ENCODE assay signal across 13 cellular contexts in the genomic region with DNA sequence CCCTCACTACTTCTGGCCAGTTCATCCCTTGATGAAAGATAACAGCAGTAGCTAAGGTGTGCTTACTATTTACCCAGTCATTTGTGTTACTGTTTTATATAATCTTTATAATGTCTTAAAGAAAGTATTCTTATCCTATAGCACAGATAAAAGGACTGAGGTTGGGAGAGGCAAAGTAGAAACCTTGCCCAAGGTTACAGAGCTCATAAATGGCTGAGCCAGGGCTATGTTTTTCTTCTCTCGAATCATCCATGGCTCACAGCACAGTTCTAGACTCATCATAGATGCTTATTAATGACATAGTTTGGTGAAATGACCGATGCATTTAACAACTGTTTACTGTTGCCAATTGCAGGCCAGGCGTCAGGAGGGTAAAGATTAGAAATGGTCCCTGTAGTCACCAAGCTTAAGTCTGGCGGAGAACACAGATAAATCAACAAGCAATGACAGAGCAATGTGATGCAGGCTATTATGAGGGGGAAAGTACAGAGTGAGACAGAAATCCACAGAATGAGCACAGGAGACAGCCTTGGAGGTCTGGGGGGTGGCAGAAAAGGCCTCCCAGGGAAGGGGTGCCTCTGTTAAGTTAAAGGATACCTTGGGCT.
"Had no signal": no experiment of that assay in that cellular context is flagged by ENCODE, and none has a peak within 500 bp of the region (broad histone marks: within the 10 kb centered on the region; RNA-seq: fewer than 3 reads in every experiment).

No MANE protein-coding gene starts in this region.

- DNase-seq: activated B cell treated with CpG ODN at 0.5 μM for 24 hours; activated CD4-positive, alpha-beta T cell treated with anti-CD3 and anti-CD28 coated beads, Interleukin-2, amount 50 U/mL, for 1 hour; activated effector memory CD4-positive, alpha-beta T cell treated with Interleukin-2 at 50 U/mL for 16 hours; amygdala; stimulated activated CD4-positive, alpha-beta T cell treated with anti-CD3 and anti-CD28 coated beads, Interleukin-1b, Interleukin-23, amount 100 ng/mL, for 48 hours; stimulated activated naive B cell treated with anti-CD40 and anti-IgM and Interleukin-4, amounts not matched to agents 10 μg/mL and 1 μg/mL and 100 μg/mL, for 72 hours; T-helper 1 cell had no signal

- H2AFZ ChIP-seq: parathyroid adenoma had no signal

- H3K27me3 Mint-ChIP-seq: activated B cell treated with CpG ODN at 0.5 μM for 24 hours; activated naive CD8-positive, alpha-beta T cell; stimulated activated naive B cell treated with anti-CD40 and anti-IgM and Interleukin-4, amounts not matched to agents 10 μg/mL and 1 μg/mL and 100 μg/mL, for 72 hours had no signal

- H3K9me3 ChIP-seq: tibial nerve had no signal

- H3K9me3 Mint-ChIP-seq: activated B cell treated with CpG ODN at 0.5 μM for 24 hours; stimulated activated naive B cell treated with anti-CD40 and anti-IgM and Interleukin-4, amounts not matched to agents 10 μg/mL and 1 μg/mL and 100 μg/mL, for 72 hours had no signal

- H3K4me3 Mint-ChIP-seq: activated B cell treated with CpG ODN at 0.5 μM for 24 hours; activated naive CD8-positive, alpha-beta T cell; stimulated activated naive B cell treated with anti-CD40 and anti-IgM and Interleukin-4, amounts not matched to agents 10 μg/mL and 1 μg/mL and 100 μg/mL, for 72 hours had no signal

- H3K27ac ChIP-seq: parathyroid adenoma, SK-N-MC, tibial nerve had no signal

- H3K4me3 ChIP-seq: SK-N-MC, tibial nerve had no signal

- H3K36me3 ChIP-seq: tibial nerve had no signal

- FAIRE-seq: endometrium, islet of Langerhans had no signal

- H3K9ac ChIP-seq: parathyroid adenoma had no signal

- H3K27ac Mint-ChIP-seq: activated B cell treated with CpG ODN at 0.5 μM for 24 hours; activated naive CD8-positive, alpha-beta T cell; stimulated activated naive B cell treated with anti-CD40 and anti-IgM and Interleukin-4, amounts not matched to agents 10 μg/mL and 1 μg/mL and 100 μg/mL, for 72 hours had no signal

- H3K27me3 ChIP-seq: tibial nerve had no signal

- H3K4me1 ChIP-seq: tibial nerve had no signal

- H3K4me1 Mint-ChIP-seq: activated B cell treated with CpG ODN at 0.5 μM for 24 hours had no signal
